Comparison of ENCODE assay signal across 23 cellular contexts in the genomic region with DNA sequence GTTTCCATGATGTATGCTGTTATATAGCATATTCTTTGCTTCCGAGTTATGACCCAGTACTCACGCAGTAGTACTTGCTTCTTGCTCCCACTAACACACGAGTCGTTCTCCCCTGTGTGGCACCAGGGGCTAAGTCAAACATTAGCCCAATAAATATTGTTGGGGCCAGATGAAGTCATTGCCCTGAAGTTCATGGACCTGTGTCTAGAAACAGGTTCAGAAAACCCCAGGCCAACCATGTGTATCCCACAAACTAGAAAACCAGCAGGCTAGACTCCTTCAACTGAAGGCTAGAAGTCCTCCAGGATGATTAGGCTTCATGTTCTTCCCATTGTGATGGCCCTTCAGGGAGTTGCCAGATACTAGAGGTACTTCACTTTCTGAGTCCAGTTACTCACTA.
"Had no signal": no experiment of that assay in that cellular context is flagged by ENCODE, and none has a peak within 500 bp of the region (broad histone marks: within the 10 kb centered on the region; RNA-seq: fewer than 3 reads in every experiment).

No MANE protein-coding gene starts in this region.

- H3K4me3 ChIP-seq: MG63, SJSA1, SK-N-MC had no signal

- H3K9me3 ChIP-seq: SJSA1 had no signal

- H3K27ac ChIP-seq: HL-60, SJSA1, SK-N-MC had no signal

- DNase-seq: KBM-7, NCI-H1092, NCI-H1105 treated with DMSO at 0.1 percent for 48 hours, NCI-H1417 treated with DMSO at 0.1 percent for 48 hours, NCI-H146, NCI-H1694 treated with DMSO at 0.1 percent for 48 hours, NCI-H1930, NCI-H2081, NCI-H2171, NCI-H226, NCI-H446, NCI-H510A, NCI-H524 treated with DMSO at 0.1 percent for 48 hours, NCI-H69, NCI-H774, Right ventricle myocardium superior, RPMI8226, SIG-M5 had no signal

- H3K36me3 ChIP-seq: MG63, SJSA1 had no signal

- H3K27me3 ChIP-seq: MG63 had no signal

- FAIRE-seq: HTR-8/SVneo had no signal
